8 cellular contexts compared by ENCODE assay signal in genomic region chr16:75110637-75111513, GRCh38. TPM values are rescaled to one million over a fixed set of nuclear protein-coding genes. Genes with fewer than 3 reads are reported as not detected.
DNase-seq lines count a peak whose midpoint lies in the region; ATAC-seq lines count a peak whose summit lies in the region.

No MANE protein-coding gene starts in this region.

- no peaks in the 10 kb centered on the region for H3K36me3 ChIP-seq in CD4-positive, CD25-positive, alpha-beta regulatory T cell (ENCODE audit: control insufficient read depth, insufficient read depth, low read length)
- no peaks in the 10 kb centered on the region for H3K36me3 ChIP-seq in effector memory CD4-positive, alpha-beta T cell (ENCODE audit: control insufficient read depth, insufficient read depth, low read length)
- no peaks in the 10 kb centered on the region for H3K36me3 ChIP-seq in mesendoderm (ENCODE audit: control insufficient read depth, insufficient read depth, low read length)

- peak overlapping the region; percentile 80 for H3K27ac ChIP-seq in CD4-positive, CD25-positive, alpha-beta regulatory T cell (ENCODE audit: insufficient read depth, low read length, poor library complexity, severe bottlenecking)
- H3K27ac ChIP-seq in effector memory CD4-positive, alpha-beta T cell (ENCODE audit: insufficient read depth, low read length, poor library complexity, severe bottlenecking) = peak overlapping the region; percentile 64
- no peak overlapping the region for H3K27ac ChIP-seq in mesendoderm (ENCODE audit: low read depth, low read length)

- DNase-seq in CD4-positive, CD25-positive, alpha-beta regulatory T cell = peak; percentile 71 to 86 (median 80)
- peak; percentile 88 for DNase-seq in HK-2 (ENCODE audit: unreplicated experiment)
- DNase-seq in NCI-H82 treated with DMSO at 0.1 percent for 48 hours (lab: John Stamatoyannopoulos, UW; ENCODE audit: unreplicated experiment) = peak; percentile 56
- peak; percentile 39 to 68 for DNase-seq in activated CD8-positive, alpha-beta memory T cell treated with anti-CD3 and anti-CD28 coated beads for 1 hour (ENCODE audit: extremely low read depth in 1 of 2, low read depth in 1 of 2)
- peak; percentile 64 to 74 (median 67) for DNase-seq in effector memory CD4-positive, alpha-beta T cell
- peak; percentile 94 for DNase-seq in mesendoderm
- DNase-seq in stimulated activated CD8-positive, alpha-beta memory T cell treated with anti-CD3 and anti-CD28 coated beads, Interleukin-12 subunit alpha, Interleukin-12 subunit beta, amount 100 ng/mL, for 4 hours (ENCODE audit: low read depth) = peak; percentile 62

- H3K4me2 ChIP-seq in mesendoderm (ENCODE audit: low read length) = peak overlapping the region; percentile 37

- H2BK15ac ChIP-seq in mesendoderm (replicated peaks; ENCODE audit: low read depth) = no peak overlapping the region

- peaks cover 56% of the 10 kb centered on the region for H3K4me1 ChIP-seq in CD4-positive, CD25-positive, alpha-beta regulatory T cell (ENCODE audit: control insufficient read depth, insufficient read depth, low read length, poor library complexity, severe bottlenecking)
- peaks cover 40% of the 10 kb centered on the region for H3K4me1 ChIP-seq in effector memory CD4-positive, alpha-beta T cell (ENCODE audit: control insufficient read depth, insufficient read depth, low read length, poor library complexity, severe bottlenecking)
- peaks cover 2% of the 10 kb centered on the region for H3K4me1 ChIP-seq in mesendoderm (ENCODE audit: control insufficient read depth, low read depth, low read length)

- H3K4me1 Mint-ChIP-seq in CD4-positive, CD25-positive, alpha-beta regulatory T cell = peaks cover 14 to 57% (median 40%) of the 10 kb centered on the region in 4 donors

- no peaks in the 10 kb centered on the region for H3K27me3 Mint-ChIP-seq in CD4-positive, CD25-positive, alpha-beta regulatory T cell

- peak overlapping the region; percentile 56 for H3K9ac ChIP-seq in mesendoderm (ENCODE audit: low read length)

- no peaks in the 10 kb centered on the region for H3K36me3 Mint-ChIP-seq in CD4-positive, CD25-positive, alpha-beta regulatory T cell

- H3K27me3 ChIP-seq in CD4-positive, CD25-positive, alpha-beta regulatory T cell (ENCODE audit: control insufficient read depth, insufficient read depth, low read length) = no peaks in the 10 kb centered on the region
- no peaks in the 10 kb centered on the region for H3K27me3 ChIP-seq in effector memory CD4-positive, alpha-beta T cell (replicated peaks; ENCODE audit: control insufficient read depth, insufficient read depth, low read length, poor library complexity, severe bottlenecking)
- H3K27me3 ChIP-seq in mesendoderm (ENCODE audit: insufficient read depth, low read length, poor library complexity) = no peaks in the 10 kb centered on the region

- peak overlapping the region; percentile 62 for H3K4me3 ChIP-seq in CD4-positive, CD25-positive, alpha-beta regulatory T cell (ENCODE audit: low read depth, low read length)
- H3K4me3 ChIP-seq in effector memory CD4-positive, alpha-beta T cell (ENCODE audit: insufficient read depth, low read depth, low read length, poor library complexity, severe bottlenecking) = peak overlapping the region; percentile 26
- no peak overlapping the region for H3K4me3 ChIP-seq in mesendoderm (ENCODE audit: low read length)

- no peak overlapping the region for H2AK5ac ChIP-seq in mesendoderm (ENCODE audit: low read length)

- H4K5ac ChIP-seq in mesendoderm (ENCODE audit: low read length) = no peak overlapping the region

- H3K79me1 ChIP-seq in mesendoderm (ENCODE audit: low read length) = no peaks in the 10 kb centered on the region

- no peak overlapping the region for H3K4ac ChIP-seq in mesendoderm (ENCODE audit: low read depth, low read length)

- H3K23ac ChIP-seq in mesendoderm (ENCODE audit: low read length) = no peak overlapping the region

- H4K8ac ChIP-seq in mesendoderm (ENCODE audit: low read depth, low read length) = no peak overlapping the region

- peaks cover 0 to 1% (median 0%) of the 10 kb centered on the region in 7 donors for H3K9me3 Mint-ChIP-seq in CD4-positive, CD25-positive, alpha-beta regulatory T cell

- no peak overlapping the region for H3K18ac ChIP-seq in mesendoderm (ENCODE audit: low read length)

- H3K9me3 ChIP-seq in CD4-positive, CD25-positive, alpha-beta regulatory T cell (ENCODE audit: control insufficient read depth in 2 of 2, low read length in 2 of 2) = no peaks in the 10 kb centered on the region
- no peaks in the 10 kb centered on the region for H3K9me3 ChIP-seq in effector memory CD4-positive, alpha-beta T cell (ENCODE audit: control insufficient read depth, low read length)

- H2BK5ac ChIP-seq in mesendoderm (ENCODE audit: low read length) = no peak overlapping the region

- peak overlapping the region; percentile 44 for H3K56ac ChIP-seq in mesendoderm (ENCODE audit: low read length)

- no peak overlapping the region for H2BK120ac ChIP-seq in mesendoderm (ENCODE audit: low read depth, low read length)

- peak overlapping the region; percentile 93 to 94 (median 94) for H3K27ac Mint-ChIP-seq in CD4-positive, CD25-positive, alpha-beta regulatory T cell

- no CpG with 5 or more reads among the region's 28 CpGs for WGBS in mesendoderm (ENCODE audit: extremely low coverage, insufficient coverage, low lambda C conversion rate)

- ATAC-seq in CD4-positive, CD25-positive, alpha-beta regulatory T cell (ENCODE audit: low read depth in 2 of 2) = peak; percentile 74 to 77
- peak; percentile 71 for ATAC-seq in GM19452 (IDR thresholded peaks at IDR 0.05; ENCODE audit: unreplicated experiment)

- H3K79me2 ChIP-seq in mesendoderm (ENCODE audit: control insufficient read depth, insufficient read depth, low read length) = no peaks in the 10 kb centered on the region

- H3K4me3 Mint-ChIP-seq in CD4-positive, CD25-positive, alpha-beta regulatory T cell = peak overlapping the region; percentile 60 to 74 (median 70)

RNA-seq across cellular contexts. Expression of gene LDHD, which starts 5.7 kb away (rescaled TPM):
- total RNA-seq in CD4-positive, CD25-positive, alpha-beta regulatory T cell = not detected
- under 1 TPM in 3 of 4 donors, not detected in 1; 0.10 to 0.32 (median 0.15) TPM for polyA plus RNA-seq in CD4-positive, CD25-positive, alpha-beta regulatory T cell
- 0.32 TPM for polyA plus RNA-seq in mesendoderm (2013, experiment 1 of 2)
- 0.35 TPM for polyA plus RNA-seq in mesendoderm (2013, experiment 2 of 2)

RNA-seq across cellular contexts. Expression of gene ZFP1, which starts 37.4 kb away (rescaled TPM):
- 14.2 TPM for total RNA-seq in CD4-positive, CD25-positive, alpha-beta regulatory T cell
- polyA plus RNA-seq in CD4-positive, CD25-positive, alpha-beta regulatory T cell = 10 to 100 TPM; 15.6 to 19.2 (median 16.7) TPM
- 5.9 TPM for polyA plus RNA-seq in mesendoderm (2013, experiment 1 of 2)
- 5.5 TPM for polyA plus RNA-seq in mesendoderm (2013, experiment 2 of 2)
